1 cellular context compared by ENCODE assay signal in genomic region chr6:4908062-4908461, GRCh38.
TF ChIP-seq lines count a peak whose summit lies in the region.

No MANE protein-coding gene starts in this region.

TF ChIP-seq in GM23338, 12 proteins besides CTCF, POLR2A, EP300 and RAD21 (continued from another document):
- TF ChIP-seq, protein P1, sequence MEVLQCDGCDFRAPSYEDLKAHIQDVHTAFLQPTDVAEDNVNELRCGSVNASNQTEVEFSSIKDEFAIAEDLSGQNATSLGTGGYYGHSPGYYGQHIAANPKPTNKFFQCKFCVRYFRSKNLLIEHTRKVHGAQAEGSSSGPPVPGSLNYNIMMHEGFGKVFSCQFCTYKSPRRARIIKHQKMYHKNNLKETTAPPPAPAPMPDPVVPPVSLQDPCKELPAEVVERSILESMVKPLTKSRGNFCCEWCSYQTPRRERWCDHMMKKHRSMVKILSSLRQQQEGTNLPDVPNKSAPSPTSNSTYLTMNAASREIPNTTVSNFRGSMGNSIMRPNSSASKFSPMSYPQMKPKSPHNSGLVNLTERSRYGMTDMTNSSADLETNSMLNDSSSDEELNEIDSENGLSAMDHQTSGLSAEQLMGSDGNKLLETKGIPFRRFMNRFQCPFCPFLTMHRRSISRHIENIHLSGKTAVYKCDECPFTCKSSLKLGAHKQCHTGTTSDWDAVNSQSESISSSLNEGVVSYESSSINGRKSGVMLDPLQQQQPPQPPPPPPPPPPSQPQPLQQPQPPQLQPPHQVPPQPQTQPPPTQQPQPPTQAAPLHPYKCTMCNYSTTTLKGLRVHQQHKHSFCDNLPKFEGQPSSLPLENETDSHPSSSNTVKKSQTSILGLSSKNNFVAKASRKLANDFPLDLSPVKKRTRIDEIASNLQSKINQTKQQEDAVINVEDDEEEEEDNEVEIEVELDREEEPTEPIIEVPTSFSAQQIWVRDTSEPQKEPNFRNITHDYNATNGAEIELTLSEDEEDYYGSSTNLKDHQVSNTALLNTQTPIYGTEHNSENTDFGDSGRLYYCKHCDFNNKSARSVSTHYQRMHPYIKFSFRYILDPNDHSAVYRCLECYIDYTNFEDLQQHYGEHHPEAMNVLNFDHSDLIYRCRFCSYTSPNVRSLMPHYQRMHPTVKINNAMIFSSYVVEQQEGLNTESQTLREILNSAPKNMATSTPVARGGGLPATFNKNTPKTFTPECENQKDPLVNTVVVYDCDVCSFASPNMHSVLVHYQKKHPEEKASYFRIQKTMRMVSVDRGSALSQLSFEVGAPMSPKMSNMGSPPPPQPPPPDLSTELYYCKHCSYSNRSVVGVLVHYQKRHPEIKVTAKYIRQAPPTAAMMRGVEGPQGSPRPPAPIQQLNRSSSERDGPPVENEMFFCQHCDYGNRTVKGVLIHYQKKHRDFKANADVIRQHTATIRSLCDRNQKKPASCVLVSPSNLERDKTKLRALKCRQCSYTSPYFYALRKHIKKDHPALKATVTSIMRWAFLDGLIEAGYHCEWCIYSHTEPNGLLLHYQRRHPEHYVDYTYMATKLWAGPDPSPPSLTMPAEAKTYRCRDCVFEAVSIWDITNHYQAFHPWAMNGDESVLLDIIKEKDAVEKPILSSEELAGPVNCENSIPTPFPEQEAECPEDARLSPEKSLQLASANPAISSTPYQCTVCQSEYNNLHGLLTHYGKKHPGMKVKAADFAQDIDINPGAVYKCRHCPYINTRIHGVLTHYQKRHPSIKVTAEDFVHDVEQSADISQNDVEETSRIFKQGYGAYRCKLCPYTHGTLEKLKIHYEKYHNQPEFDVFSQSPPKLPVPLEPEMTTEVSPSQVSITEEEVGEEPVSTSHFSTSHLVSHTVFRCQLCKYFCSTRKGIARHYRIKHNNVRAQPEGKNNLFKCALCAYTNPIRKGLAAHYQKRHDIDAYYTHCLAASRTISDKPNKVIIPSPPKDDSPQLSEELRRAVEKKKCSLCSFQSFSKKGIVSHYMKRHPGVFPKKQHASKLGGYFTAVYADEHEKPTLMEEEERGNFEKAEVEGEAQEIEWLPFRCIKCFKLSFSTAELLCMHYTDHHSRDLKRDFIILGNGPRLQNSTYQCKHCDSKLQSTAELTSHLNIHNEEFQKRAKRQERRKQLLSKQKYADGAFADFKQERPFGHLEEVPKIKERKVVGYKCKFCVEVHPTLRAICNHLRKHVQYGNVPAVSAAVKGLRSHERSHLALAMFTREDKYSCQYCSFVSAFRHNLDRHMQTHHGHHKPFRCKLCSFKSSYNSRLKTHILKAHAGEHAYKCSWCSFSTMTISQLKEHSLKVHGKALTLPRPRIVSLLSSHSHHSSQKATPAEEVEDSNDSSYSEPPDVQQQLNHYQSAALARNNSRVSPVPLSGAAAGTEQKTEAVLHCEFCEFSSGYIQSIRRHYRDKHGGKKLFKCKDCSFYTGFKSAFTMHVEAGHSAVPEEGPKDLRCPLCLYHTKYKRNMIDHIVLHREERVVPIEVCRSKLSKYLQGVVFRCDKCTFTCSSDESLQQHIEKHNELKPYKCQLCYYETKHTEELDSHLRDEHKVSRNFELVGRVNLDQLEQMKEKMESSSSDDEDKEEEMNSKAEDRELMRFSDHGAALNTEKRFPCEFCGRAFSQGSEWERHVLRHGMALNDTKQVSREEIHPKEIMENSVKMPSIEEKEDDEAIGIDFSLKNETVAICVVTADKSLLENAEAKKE (CRISPR knock-in tag; IDR thresholded peaks at IDR 0.05): no peak
- TF ChIP-seq STAT1 (IDR thresholded peaks at IDR 0.05; ENCODE audit: unreplicated experiment): no peak
- TF ChIP-seq ZNF331 (CRISPR knock-in tag; IDR thresholded peaks at IDR 0.05; ENCODE audit: low read depth): no peak
- TF ChIP-seq, protein P2, sequence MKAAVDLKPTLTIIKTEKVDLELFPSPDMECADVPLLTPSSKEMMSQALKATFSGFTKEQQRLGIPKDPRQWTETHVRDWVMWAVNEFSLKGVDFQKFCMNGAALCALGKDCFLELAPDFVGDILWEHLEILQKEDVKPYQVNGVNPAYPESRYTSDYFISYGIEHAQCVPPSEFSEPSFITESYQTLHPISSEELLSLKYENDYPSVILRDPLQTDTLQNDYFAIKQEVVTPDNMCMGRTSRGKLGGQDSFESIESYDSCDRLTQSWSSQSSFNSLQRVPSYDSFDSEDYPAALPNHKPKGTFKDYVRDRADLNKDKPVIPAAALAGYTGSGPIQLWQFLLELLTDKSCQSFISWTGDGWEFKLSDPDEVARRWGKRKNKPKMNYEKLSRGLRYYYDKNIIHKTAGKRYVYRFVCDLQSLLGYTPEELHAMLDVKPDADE (IDR thresholded peaks at IDR 0.05): no peak
TF ChIP-seq in GM23338: peak in this region for 0.
